Comparison of ENCODE assay signal across 1 cellular context in the genomic region with DNA sequence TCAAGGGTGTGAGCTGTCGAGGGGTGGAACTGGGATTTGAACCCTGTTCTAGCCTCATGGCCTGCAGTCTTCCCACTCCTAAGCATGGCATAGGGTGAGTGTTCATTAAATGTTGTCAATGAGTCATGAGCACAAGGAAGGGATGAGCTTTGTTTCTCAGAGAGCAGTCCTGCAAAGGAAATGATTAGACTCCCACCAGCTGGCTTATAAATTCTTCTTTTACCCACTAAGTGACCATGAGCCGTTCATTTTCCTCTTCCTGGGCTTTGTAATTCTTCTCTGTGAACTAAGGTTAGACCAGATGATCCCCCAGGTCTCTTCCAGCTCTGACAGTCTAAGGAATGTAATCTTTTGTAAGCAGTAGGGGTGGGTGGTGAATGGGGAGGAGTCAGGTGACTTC.
TF ChIP-seq lines count a peak whose summit lies in the region.

No MANE protein-coding gene starts in this region.

TF ChIP-seq in IMR-90, 13 proteins besides CTCF, POLR2A, EP300 and RAD21 (continued from another document):
- TF ChIP-seq, protein P1, sequence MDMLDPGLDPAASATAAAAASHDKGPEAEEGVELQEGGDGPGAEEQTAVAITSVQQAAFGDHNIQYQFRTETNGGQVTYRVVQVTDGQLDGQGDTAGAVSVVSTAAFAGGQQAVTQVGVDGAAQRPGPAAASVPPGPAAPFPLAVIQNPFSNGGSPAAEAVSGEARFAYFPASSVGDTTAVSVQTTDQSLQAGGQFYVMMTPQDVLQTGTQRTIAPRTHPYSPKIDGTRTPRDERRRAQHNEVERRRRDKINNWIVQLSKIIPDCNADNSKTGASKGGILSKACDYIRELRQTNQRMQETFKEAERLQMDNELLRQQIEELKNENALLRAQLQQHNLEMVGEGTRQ (IDR thresholded peaks at IDR 0.05; ENCODE audit: low read depth, low read length), result no peak
- TF ChIP-seq MAFK (IDR thresholded peaks at IDR 0.05; ENCODE audit: low read depth, low read length) (no peak), MXI1 (IDR thresholded peaks at IDR 0.05; ENCODE audit: borderline replicate concordance, low read depth, low read length) (no peak), CHD1 (IDR thresholded peaks at IDR 0.05; ENCODE audit: low read depth, low read length) (no peak)
- TF ChIP-seq, protein P2, sequence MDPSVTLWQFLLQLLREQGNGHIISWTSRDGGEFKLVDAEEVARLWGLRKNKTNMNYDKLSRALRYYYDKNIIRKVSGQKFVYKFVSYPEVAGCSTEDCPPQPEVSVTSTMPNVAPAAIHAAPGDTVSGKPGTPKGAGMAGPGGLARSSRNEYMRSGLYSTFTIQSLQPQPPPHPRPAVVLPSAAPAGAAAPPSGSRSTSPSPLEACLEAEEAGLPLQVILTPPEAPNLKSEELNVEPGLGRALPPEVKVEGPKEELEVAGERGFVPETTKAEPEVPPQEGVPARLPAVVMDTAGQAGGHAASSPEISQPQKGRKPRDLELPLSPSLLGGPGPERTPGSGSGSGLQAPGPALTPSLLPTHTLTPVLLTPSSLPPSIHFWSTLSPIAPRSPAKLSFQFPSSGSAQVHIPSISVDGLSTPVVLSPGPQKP (IDR thresholded peaks at IDR 0.05; ENCODE audit: borderline replicate concordance, low read depth, low read length), result no peak
